Comparison of ENCODE assay signal across 1 cellular context in genomic region chr5:134958755-134959154, GRCh38.
TF ChIP-seq lines count a peak whose summit lies in the region.

No MANE protein-coding gene starts in this region.

TF ChIP-seq in GM23338, 12 proteins besides CTCF, POLR2A, EP300 and RAD21:
- TF ChIP-seq ZNF462 (CRISPR knock-in tag; IDR thresholded peaks at IDR 0.05) (peak; percentile 73; the same call in 1 of the 2 replicates), REST (IDR thresholded peaks at IDR 0.05; ENCODE audit: unreplicated experiment) (no peak)
TF ChIP-seq in GM23338: peak in this region for 1.
